In the genomic region with DNA sequence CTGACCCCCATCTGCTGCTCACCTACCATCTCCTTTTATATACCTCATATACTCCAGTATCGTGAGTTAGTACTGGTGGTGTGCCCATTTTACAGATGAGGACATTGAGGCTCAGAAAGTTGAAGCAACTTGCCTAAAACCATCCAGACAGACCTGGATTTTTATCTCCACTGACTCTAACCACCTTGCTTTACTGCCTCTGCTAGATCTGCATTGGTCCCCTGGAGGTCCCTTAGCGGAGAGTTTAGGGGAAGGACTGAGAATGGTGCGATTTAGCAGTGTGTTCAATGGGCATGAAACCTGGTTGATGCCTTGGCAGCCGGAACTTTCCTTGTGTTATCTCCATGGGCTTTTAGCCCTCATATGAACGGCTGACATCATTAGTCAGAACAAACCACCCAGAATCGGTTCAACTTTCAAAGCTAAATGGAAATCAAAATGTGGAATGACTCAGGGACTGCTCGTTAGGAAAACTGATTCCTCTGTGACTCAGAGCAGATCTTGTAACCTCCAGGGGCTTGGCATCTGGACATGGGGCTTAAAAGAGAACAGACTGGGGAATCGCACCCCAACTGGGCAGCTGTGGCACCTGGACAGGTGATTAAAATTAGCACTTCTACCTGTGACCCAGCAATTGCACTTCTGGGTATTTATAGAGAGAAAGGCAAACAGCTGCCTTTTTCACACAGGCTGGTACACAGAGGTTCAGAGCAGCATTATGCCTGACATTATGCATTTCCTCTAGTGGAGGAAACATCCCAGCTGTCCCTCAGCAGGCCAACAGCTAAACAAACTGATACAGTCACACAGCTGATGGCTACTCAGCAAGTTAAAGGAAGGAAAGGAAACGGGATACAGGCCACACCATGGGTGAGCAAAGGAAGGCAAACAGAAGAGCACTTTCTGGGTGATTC, we compare ENCODE assay signal across 8 cellular contexts. TPM values are rescaled to one million over a fixed set of nuclear protein-coding genes. Genes with fewer than 3 reads are reported as not detected.
DNase-seq lines count a peak whose midpoint lies in the region; ATAC-seq and TF ChIP-seq lines count a peak whose summit lies in the region.

No MANE protein-coding gene starts in this region.

- ATAC-seq in HG02610 (IDR thresholded peaks at IDR 0.05; ENCODE audit: unreplicated experiment) = no peak
- no peak for ATAC-seq in GM19324 (IDR thresholded peaks at IDR 0.05; ENCODE audit: low FRiP score, unreplicated experiment)

- no peaks in the 10 kb centered on the region for H3K4me1 ChIP-seq in neural progenitor cell

- H3K4me3 ChIP-seq in epithelial cell of esophagus (ENCODE audit: low read length) (no peak overlapping the region), neural progenitor cell (no peak overlapping the region)

- no peaks in the 10 kb centered on the region for H3K27me3 ChIP-seq in neural progenitor cell

- no peak overlapping the region for H3K4me2 ChIP-seq in neural progenitor cell

- H3K36me3 ChIP-seq in neural progenitor cell = no peaks in the 10 kb centered on the region

- H3K4me1 Mint-ChIP-seq in neural progenitor cell = peaks cover 42% of the 10 kb centered on the region

- H2AFZ ChIP-seq in neural progenitor cell (replicated peaks) = no peak overlapping the region

- peaks cover 5% of the 10 kb centered on the region for H3K27me3 Mint-ChIP-seq in neural progenitor cell (ENCODE audit: insufficient read depth, low read depth)

- no peak overlapping the region for H3K27ac ChIP-seq in neural progenitor cell

- H3K79me2 ChIP-seq in neural progenitor cell (ENCODE audit: low read depth) = no peaks in the 10 kb centered on the region

- no peaks in the 10 kb centered on the region for H3F3A ChIP-seq in neural progenitor cell (ENCODE audit: low read depth)

- TF ChIP-seq CTCF in epithelial cell of esophagus (IDR thresholded peaks at IDR 0.05; ENCODE audit: insufficient read depth, low read depth, low read length, missing control alignments) (no peak), neural progenitor cell (IDR thresholded peaks at IDR 0.05) (no peak)

- no peaks in the 10 kb centered on the region for H3K9me3 ChIP-seq in neural progenitor cell (ENCODE audit: low read depth)

- H3K4me3 Mint-ChIP-seq in neural progenitor cell = no peak overlapping the region

- H3K9me3 Mint-ChIP-seq in neural progenitor cell = no peaks in the 10 kb centered on the region

- H4K20me1 ChIP-seq in neural progenitor cell (ENCODE audit: low read depth) = no peaks in the 10 kb centered on the region

- peak; percentile 98 for DNase-seq in DMS53 (lab: John Stamatoyannopoulos, UW)
- peak; percentile 19 for DNase-seq in NCI-H526 treated with DMSO at 0.1 percent for 48 hours (lab: John Stamatoyannopoulos, UW)
- DNase-seq in epithelial cell of esophagus (ENCODE audit: low read depth) = peak; percentile 92
- peak; percentile 83 for DNase-seq in non-pigmented ciliary epithelial cell (ENCODE audit: low read depth)
- no peak for DNase-seq in activated naive CD4-positive, alpha-beta T cell treated with anti-CD3 and anti-CD28 coated beads, Interleukin-2, amount 50 U/mL, for 16 hours
- DNase-seq in neural progenitor cell (ENCODE audit: low spot score) = no peak

- H3K27ac Mint-ChIP-seq in neural progenitor cell = no peak overlapping the region

- no peaks in the 10 kb centered on the region for H3K36me3 Mint-ChIP-seq in neural progenitor cell

- H3K9ac ChIP-seq in neural progenitor cell = no peak overlapping the region

RNA-seq across cellular contexts. Expression of a gene that starts 25.3 kb away (rescaled TPM):
- total RNA-seq in neural progenitor cell (ENCODE audit: low replicate concordance) = 5.2 and 6.2 TPM in 2 replicates

Comparison
In these comparisons a context has a peak if more than half of its experiments do, and no peak if none do; other contexts are left out.
1. DNase-seq: peak in DMS53 (single experiment), NCI-H526 treated with DMSO at 0.1 percent for 48 hours (single experiment), epithelial cell of esophagus (single experiment) and non-pigmented ciliary epithelial cell (single experiment); none in activated naive CD4-positive, alpha-beta T cell treated with anti-CD3 and anti-CD28 coated beads, Interleukin-2, amount 50 U/mL, for 16 hours (single experiment) and neural progenitor cell (single experiment).